Comparison of ENCODE assay signal across 31 cellular contexts in the genomic region with DNA sequence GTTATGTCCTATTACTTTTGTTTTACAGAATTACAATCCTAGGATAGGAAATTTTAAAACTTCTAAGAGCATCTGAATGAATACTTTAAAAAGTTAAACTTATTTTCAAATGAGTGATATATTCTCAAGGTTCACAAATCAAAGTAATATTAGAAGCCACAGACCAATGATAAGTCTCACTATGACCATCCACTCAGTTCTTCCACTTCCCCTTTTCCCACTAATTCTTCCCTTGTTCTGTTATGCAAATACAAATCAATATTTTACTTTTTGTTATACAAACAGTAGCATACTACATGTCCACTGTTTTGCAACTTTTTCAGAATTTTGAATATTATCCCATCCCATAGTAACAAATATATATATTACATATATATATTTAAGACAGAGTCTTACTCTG. TPM values are rescaled to one million over a fixed set of nuclear protein-coding genes. Genes with fewer than 3 reads are reported as not detected.
"Had no signal": no experiment of that assay in that cellular context is flagged by ENCODE, and none has a peak within 500 bp of the region (broad histone marks: within the 10 kb centered on the region; RNA-seq: fewer than 3 reads in every experiment).

No MANE protein-coding gene starts in this region.

- H3K27ac Mint-ChIP-seq: activated B cell treated with CpG ODN at 0.5 μM for 24 hours; activated CD4-positive, alpha-beta memory T cell treated with anti-CD3 and anti-CD28 coated beads for 36 hours; activated CD4-positive, alpha-beta T cell treated with anti-CD3 and anti-CD28 coated beads, Interleukin-2, amount 10 ng/mL, durations not matched to agents 7 days and 5 days; activated naive CD4-positive, alpha-beta T cell treated with anti-CD3 and anti-CD28 coated beads, Interleukin-2, amount 10 ng/mL, durations not matched to agents 7 days and 5 days; activated naive CD8-positive, alpha-beta T cell treated with anti-CD3 and anti-CD28 coated beads, Interleukin-2, amount 10 ng/mL, durations not matched to agents 7 days and 5 days; activated T-helper 17 cell treated with anti-CD3 and anti-CD28 coated beads, Interleukin-2, amount 50 U/mL, for 72 hours; T-helper 1 cell treated with Interleukin-12 subunit alpha and Interleukin-12 subunit beta and Interleukin-4 antibody, amounts not matched to agents 30 μg/mL and 1 μg/mL, for 36 hours had no signal

- H3K27me3 Mint-ChIP-seq: activated B cell treated with CpG ODN at 0.5 μM for 24 hours; activated CD4-positive, alpha-beta memory T cell treated with anti-CD3 and anti-CD28 coated beads for 36 hours; activated CD4-positive, alpha-beta T cell treated with anti-CD3 and anti-CD28 coated beads, Interleukin-2, amount 10 ng/mL, durations not matched to agents 7 days and 5 days; activated naive CD4-positive, alpha-beta T cell treated with anti-CD3 and anti-CD28 coated beads, Interleukin-2, amount 10 ng/mL, durations not matched to agents 7 days and 5 days; activated naive CD8-positive, alpha-beta T cell treated with anti-CD3 and anti-CD28 coated beads, Interleukin-2, amount 10 ng/mL, durations not matched to agents 7 days and 5 days; activated T-helper 17 cell treated with anti-CD3 and anti-CD28 coated beads, Interleukin-2, amount 50 U/mL, for 72 hours had no signal

- FAIRE-seq: bronchial epithelial cell, TTC549 had no signal

- H3K27ac ChIP-seq: ascending aorta, body of pancreas, Peyer's patch, RWPE1, SJSA1 had no signal

- H3K9me3 Mint-ChIP-seq: activated B cell treated with CpG ODN at 0.5 μM for 24 hours; activated CD4-positive, alpha-beta memory T cell treated with anti-CD3 and anti-CD28 coated beads for 36 hours; activated CD4-positive, alpha-beta T cell treated with anti-CD3 and anti-CD28 coated beads, Interleukin-2, amount 10 ng/mL, durations not matched to agents 7 days and 5 days; activated naive CD4-positive, alpha-beta T cell treated with anti-CD3 and anti-CD28 coated beads, Interleukin-2, amount 10 ng/mL, durations not matched to agents 7 days and 5 days; activated naive CD8-positive, alpha-beta T cell treated with anti-CD3 and anti-CD28 coated beads, Interleukin-2, amount 10 ng/mL, durations not matched to agents 7 days and 5 days; activated T-helper 17 cell treated with anti-CD3 and anti-CD28 coated beads, Interleukin-2, amount 50 U/mL, for 72 hours; T-helper 1 cell treated with Interleukin-12 subunit alpha and Interleukin-12 subunit beta and Interleukin-4 antibody, amounts not matched to agents 30 μg/mL and 1 μg/mL, for 36 hours had no signal

- H3K4me1 Mint-ChIP-seq: activated CD4-positive, alpha-beta T cell treated with anti-CD3 and anti-CD28 coated beads, Interleukin-2, amount 10 ng/mL, durations not matched to agents 7 days and 5 days; activated naive CD4-positive, alpha-beta T cell treated with anti-CD3 and anti-CD28 coated beads, Interleukin-2, amount 10 ng/mL, durations not matched to agents 7 days and 5 days had no signal

- H3K9me3 ChIP-seq: ascending aorta, body of pancreas, Peyer's patch, SJSA1 had no signal

- H3K4me1 ChIP-seq: ascending aorta, body of pancreas, Peyer's patch, SJSA1 had no signal

- H3K4me3 ChIP-seq: ascending aorta, body of pancreas, Peyer's patch, SJSA1 had no signal

- DNase-seq: activated B cell treated with CpG ODN at 0.5 μM for 24 hours; activated CD4-positive, alpha-beta memory T cell treated with anti-CD3 and anti-CD28 coated beads for 36 hours; activated CD4-positive, alpha-beta T cell treated with anti-CD3 and anti-CD28 coated beads for 1 hour; activated CD4-positive, alpha-beta T cell treated with anti-CD3 and anti-CD28 coated beads, Interleukin-2, amount 10 ng/mL, durations not matched to agents 7 days and 5 days; activated CD8-positive, alpha-beta memory T cell treated with anti-CD3 and anti-CD28 coated beads for 24 hours; activated gamma-delta T cell; activated naive CD4-positive, alpha-beta T cell treated with anti-CD3 and anti-CD28 coated beads, Interleukin-2, amount 10 ng/mL, durations not matched to agents 7 days and 5 days; activated naive CD8-positive, alpha-beta T cell treated with anti-CD3 and anti-CD28 coated beads, Interleukin-2, amount 10 ng/mL, durations not matched to agents 7 days and 5 days; activated T-cell treated with anti-CD3 and anti-CD28 coated beads, Interleukin-2, amount 50 U/mL, for 48 hours; body of pancreas; central memory CD4-positive, alpha-beta T cell; cortex of kidney; MM.1S; NCI-H1092; NCI-H1417; NCI-H2029; NCI-H2107; NCI-H345; NCI-H510A; NCI-H526 treated with DMSO at 0.1 percent for 48 hours; NCI-H82; Peyer's patch; Right ventricle myocardium superior; T-helper 9 cell had no signal

- H3K27me3 ChIP-seq: ascending aorta, body of pancreas, Peyer's patch, SJSA1 had no signal

- ATAC-seq: activated T-helper 17 cell treated with anti-CD3 and anti-CD28 coated beads, Interleukin-2, amount 50 U/mL, for 72 hours; body of pancreas had no signal

- H3K4me3 Mint-ChIP-seq: activated B cell treated with CpG ODN at 0.5 μM for 24 hours; activated CD4-positive, alpha-beta memory T cell treated with anti-CD3 and anti-CD28 coated beads for 36 hours; activated CD4-positive, alpha-beta T cell treated with anti-CD3 and anti-CD28 coated beads, Interleukin-2, amount 10 ng/mL, durations not matched to agents 7 days and 5 days; activated naive CD4-positive, alpha-beta T cell treated with anti-CD3 and anti-CD28 coated beads, Interleukin-2, amount 10 ng/mL, durations not matched to agents 7 days and 5 days; activated naive CD8-positive, alpha-beta T cell treated with anti-CD3 and anti-CD28 coated beads, Interleukin-2, amount 10 ng/mL, durations not matched to agents 7 days and 5 days; activated T-helper 17 cell treated with anti-CD3 and anti-CD28 coated beads, Interleukin-2, amount 50 U/mL, for 72 hours; T-helper 1 cell treated with Interleukin-12 subunit alpha and Interleukin-12 subunit beta and Interleukin-4 antibody, amounts not matched to agents 30 μg/mL and 1 μg/mL, for 36 hours had no signal

RNA-seq across cellular contexts. Expression of a gene that starts 59.7 kb away (rescaled TPM):
- total RNA-seq: SJSA1 had no signal
